ENCODE assay signal across 35 cellular contexts in genomic region chr3:141086188-141086587, GRCh38. TPM values are rescaled to one million over a fixed set of nuclear protein-coding genes. Genes with fewer than 3 reads are reported as not detected.
"Had no signal": no experiment of that assay in that cellular context is flagged by ENCODE, and none has a peak within 500 bp of the region (broad histone marks: within the 10 kb centered on the region; RNA-seq: fewer than 3 reads in every experiment).

No MANE protein-coding gene starts in this region.

- H3K27ac Mint-ChIP-seq: activated CD4-positive, alpha-beta memory T cell treated with anti-CD3 and anti-CD28 coated beads for 36 hours; activated CD4-positive, alpha-beta T cell treated with anti-CD3 and anti-CD28 coated beads, Interleukin-2, amount 10 ng/mL, durations not matched to agents 24 days and 14 days; activated naive CD4-positive, alpha-beta T cell treated with anti-CD3 and anti-CD28 coated beads, Interleukin-2, amount 10 ng/mL, durations not matched to agents 7 days and 5 days; activated naive CD8-positive, alpha-beta T cell treated with anti-CD3 and anti-CD28 coated beads, Interleukin-2, amount 10 ng/mL, durations not matched to agents 7 days and 5 days; activated T-cell treated with anti-CD3 and anti-CD28 coated beads, Interleukin-2, amount 50 U/mL, for 24 hours; stimulated activated effector memory CD8-positive, alpha-beta T cell treated with anti-CD3 and anti-CD28 coated beads, Interleukin-12 subunit alpha, Interleukin-12 subunit beta, amount 100 ng/mL, for 72 hours; stimulated activated naive CD8-positive, alpha-beta T cell treated with anti-CD3 and anti-CD28 coated beads, Interleukin-15, Interleukin-2, amounts not matched to agents 100 ng/mL and 50 ng/mL, for 24 hours; T-helper 17 cell; type B pancreatic cell had no signal

- H3K4me3 Mint-ChIP-seq: activated CD4-positive, alpha-beta memory T cell treated with anti-CD3 and anti-CD28 coated beads for 36 hours; activated CD4-positive, alpha-beta T cell treated with anti-CD3 and anti-CD28 coated beads, Interleukin-2, amount 10 ng/mL, durations not matched to agents 24 days and 14 days; activated naive CD4-positive, alpha-beta T cell treated with anti-CD3 and anti-CD28 coated beads, Interleukin-2, amount 10 ng/mL, durations not matched to agents 7 days and 5 days; activated naive CD8-positive, alpha-beta T cell treated with anti-CD3 and anti-CD28 coated beads, Interleukin-2, amount 10 ng/mL, durations not matched to agents 7 days and 5 days; activated T-cell treated with anti-CD3 and anti-CD28 coated beads, Interleukin-2, amount 50 U/mL, for 24 hours; nephron progenitor cell; stimulated activated effector memory CD8-positive, alpha-beta T cell treated with anti-CD3 and anti-CD28 coated beads, Interleukin-12 subunit alpha, Interleukin-12 subunit beta, amount 100 ng/mL, for 72 hours; stimulated activated naive CD8-positive, alpha-beta T cell treated with anti-CD3 and anti-CD28 coated beads, Interleukin-15, Interleukin-2, amounts not matched to agents 100 ng/mL and 50 ng/mL, for 24 hours; T-helper 17 cell; type B pancreatic cell had no signal

- H3K27me3 ChIP-seq: ascending aorta, brain microvascular endothelial cell, esophagus muscularis mucosa, heart right ventricle, ovary, sigmoid colon, uterus had no signal

- H3K27ac ChIP-seq: ascending aorta, brain microvascular endothelial cell, foreskin keratinocyte, heart right ventricle, ovary, prostate gland, thoracic aorta, uterus, WERI-Rb-1 had no signal

- DNase-seq: activated CD4-positive, alpha-beta memory T cell treated with anti-CD3 and anti-CD28 coated beads for 36 hours; activated CD4-positive, alpha-beta T cell treated with anti-CD3 and anti-CD28 coated beads, Interleukin-2, amount 10 ng/mL, durations not matched to agents 24 days and 14 days; activated CD4-positive, CD25-positive, alpha-beta regulatory T cell treated with anti-CD3 and anti-CD28 coated beads, Interleukin-2, amount 50 U/mL, for 72 hours; activated CD8-positive, alpha-beta memory T cell treated with anti-CD3 and anti-CD28 coated beads, Interleukin-2, amount 50 U/mL, for 48 hours; activated gamma-delta T cell; activated naive CD4-positive, alpha-beta T cell treated with anti-CD3 and anti-CD28 coated beads, Interleukin-2, amount 10 ng/mL, durations not matched to agents 7 days and 5 days; activated naive CD8-positive, alpha-beta T cell treated with anti-CD3 and anti-CD28 coated beads, Interleukin-2, amount 10 ng/mL, durations not matched to agents 7 days and 5 days; activated T-cell treated with anti-CD3 and anti-CD28 coated beads, Interleukin-2, amount 50 U/mL, for 24 hours; brain microvascular endothelial cell; caudate nucleus; foreskin keratinocyte; heart right ventricle; kidney glomerular epithelial cell; mesendoderm; nephron progenitor cell; ovary; retina; small intestine; stimulated activated CD4-positive, alpha-beta T cell treated with anti-CD3 and anti-CD28 coated beads, Interleukin-4, amount 100 ng/mL, for 24 hours; T-helper 17 cell; T1000; uterus; WERI-Rb-1 had no signal

- H3K9me3 Mint-ChIP-seq: activated CD4-positive, alpha-beta memory T cell treated with anti-CD3 and anti-CD28 coated beads for 36 hours; activated CD4-positive, alpha-beta T cell treated with anti-CD3 and anti-CD28 coated beads, Interleukin-2, amount 10 ng/mL, durations not matched to agents 24 days and 14 days; activated naive CD4-positive, alpha-beta T cell treated with anti-CD3 and anti-CD28 coated beads, Interleukin-2, amount 10 ng/mL, durations not matched to agents 7 days and 5 days; activated naive CD8-positive, alpha-beta T cell treated with anti-CD3 and anti-CD28 coated beads, Interleukin-2, amount 10 ng/mL, durations not matched to agents 7 days and 5 days; activated T-cell treated with anti-CD3 and anti-CD28 coated beads, Interleukin-2, amount 50 U/mL, for 24 hours; nephron progenitor cell; stimulated activated effector memory CD8-positive, alpha-beta T cell treated with anti-CD3 and anti-CD28 coated beads, Interleukin-12 subunit alpha, Interleukin-12 subunit beta, amount 100 ng/mL, for 72 hours; stimulated activated naive CD8-positive, alpha-beta T cell treated with anti-CD3 and anti-CD28 coated beads, Interleukin-15, Interleukin-2, amounts not matched to agents 100 ng/mL and 50 ng/mL, for 24 hours; type B pancreatic cell had no signal

- H3K36me3 Mint-ChIP-seq: activated CD4-positive, alpha-beta memory T cell treated with anti-CD3 and anti-CD28 coated beads for 36 hours; activated naive CD4-positive, alpha-beta T cell treated with anti-CD3 and anti-CD28 coated beads, Interleukin-2, amount 10 ng/mL, durations not matched to agents 7 days and 5 days; activated naive CD8-positive, alpha-beta T cell treated with anti-CD3 and anti-CD28 coated beads, Interleukin-2, amount 10 ng/mL, durations not matched to agents 7 days and 5 days; stimulated activated effector memory CD8-positive, alpha-beta T cell treated with anti-CD3 and anti-CD28 coated beads, Interleukin-12 subunit alpha, Interleukin-12 subunit beta, amount 100 ng/mL, for 72 hours; type B pancreatic cell had no signal

- ATAC-seq: heart right ventricle; left lobe of liver; stimulated activated effector memory CD8-positive, alpha-beta T cell treated with anti-CD3 and anti-CD28 coated beads, Interleukin-12 subunit alpha, Interleukin-12 subunit beta, amount 100 ng/mL, for 72 hours; T-helper 17 cell had no signal

- H3K27me3 Mint-ChIP-seq: activated naive CD8-positive, alpha-beta T cell treated with anti-CD3 and anti-CD28 coated beads, Interleukin-2, amount 10 ng/mL, durations not matched to agents 7 days and 5 days; stimulated activated naive CD8-positive, alpha-beta T cell treated with anti-CD3 and anti-CD28 coated beads, Interleukin-15, Interleukin-2, amounts not matched to agents 100 ng/mL and 50 ng/mL, for 24 hours; type B pancreatic cell had no signal

- H3K36me3 ChIP-seq: ascending aorta, brain microvascular endothelial cell, esophagus muscularis mucosa, heart right ventricle, ovary, prostate gland, sigmoid colon, thoracic aorta, uterus, WERI-Rb-1 had no signal

- H3K4me1 Mint-ChIP-seq: activated CD4-positive, alpha-beta T cell treated with anti-CD3 and anti-CD28 coated beads, Interleukin-2, amount 10 ng/mL, durations not matched to agents 24 days and 14 days; activated naive CD4-positive, alpha-beta T cell treated with anti-CD3 and anti-CD28 coated beads, Interleukin-2, amount 10 ng/mL, durations not matched to agents 7 days and 5 days; activated naive CD8-positive, alpha-beta T cell treated with anti-CD3 and anti-CD28 coated beads, Interleukin-2, amount 10 ng/mL, durations not matched to agents 7 days and 5 days had no signal

- H3K4me1 ChIP-seq: foreskin keratinocyte, prostate gland, uterus had no signal

- H3K4me3 ChIP-seq: ascending aorta, esophagus muscularis mucosa, heart right ventricle, lung, ovary, prostate gland, sigmoid colon, thoracic aorta, uterus had no signal

- H3K9me3 ChIP-seq: ascending aorta, esophagus muscularis mucosa, heart right ventricle, ovary, prostate gland, sigmoid colon, thoracic aorta, uterus had no signal

RNA-seq across cellular contexts. Expression of gene SPSB4, which starts 35.0 kb away (rescaled TPM):
- total RNA-seq: activated CD4-positive, alpha-beta memory T cell treated with anti-CD3 and anti-CD28 coated beads for 36 hours; activated CD4-positive, alpha-beta T cell treated with anti-CD3 and anti-CD28 coated beads, Interleukin-2, amount 10 ng/mL, durations not matched to agents 24 days and 14 days; activated CD8-positive, alpha-beta memory T cell treated with anti-CD3 and anti-CD28 coated beads for 36 hours; activated naive CD8-positive, alpha-beta T cell treated with anti-CD3 and anti-CD28 coated beads, Interleukin-2, amount 10 ng/mL, durations not matched to agents 7 days and 5 days; ascending aorta; foreskin keratinocyte; mononuclear cell; T-helper 17 cell had no signal
